Comparison of ENCODE assay signal across 12 cellular contexts in genomic region chr5:157546456-157547100, GRCh38. TPM values are rescaled to one million over a fixed set of nuclear protein-coding genes. Genes with fewer than 3 reads are reported as not detected.
DNase-seq lines count a peak whose midpoint lies in the region; TF ChIP-seq lines count a peak whose summit lies in the region.
"Had no signal": no experiment of that assay in that cellular context is flagged by ENCODE, and none has a peak within 500 bp of the region (broad histone marks: within the 10 kb centered on the region; RNA-seq: fewer than 3 reads in every experiment).

No MANE protein-coding gene starts in this region.

- H3K4me3 ChIP-seq in cardiac fibroblast (replicated peaks in 1 of 2; ENCODE audit: low read depth in 2 of 2, low read length in 2 of 2) (no peak overlapping the region), mesodermal cell (ENCODE audit: extremely low read depth, insufficient read depth, low read length, poor library complexity, severe bottlenecking) (no peak overlapping the region), uterus (no peak overlapping the region), testis (no peak overlapping the region)
- H3K4me3 ChIP-seq: pancreas, SJSA1 had no signal

- intact Hi-C loops in uterus (cut with DNase I; ENCODE audit: low total_unique reads): no loop called here
- intact Hi-C loops in testis (cut with DNase I; ENCODE audit: low total_unique reads): no loop called here
- intact Hi-C loops in CD14-positive monocyte (cut with micrococcal nuclease): no loop called here

- no peak for TF ChIP-seq CTCF in cardiac fibroblast (IDR thresholded peaks at IDR 0.05; ENCODE audit: low read depth, low read length)
- TF ChIP-seq CTCF in uterus (IDR thresholded peaks at IDR 0.05): no peak
- TF ChIP-seq CTCF in testis (IDR thresholded peaks at IDR 0.05): no peak
- TF ChIP-seq CTCF in CD14-positive monocyte (IDR thresholded peaks at IDR 0.05): no peak

- H3K4me3 Mint-ChIP-seq in activated naive CD8-positive, alpha-beta T cell: no peak overlapping the region
- H3K4me3 Mint-ChIP-seq in activated naive CD8-positive, alpha-beta T cell treated with anti-CD3 and anti-CD28 coated beads for 36 hours: no peak overlapping the region
- H3K4me3 Mint-ChIP-seq in CD14-positive monocyte: no peak overlapping the region

- H3K9me3 ChIP-seq in mesodermal cell (ENCODE audit: control insufficient read depth, low read length): no peaks in the 10 kb centered on the region
- no peaks in the 10 kb centered on the region for H3K9me3 ChIP-seq in uterus
- H3K9me3 ChIP-seq in testis: no peaks in the 10 kb centered on the region
- H3K9me3 ChIP-seq: pancreas, SJSA1 had no signal

- H3K4me1 ChIP-seq in mesodermal cell (ENCODE audit: control insufficient read depth, insufficient read depth, low read length, poor library complexity, severe bottlenecking) (peaks cover 78% of the 10 kb centered on the region), uterus (peaks cover 0 to 9% of the 10 kb centered on the region in 2 donors), testis (no peaks in the 10 kb centered on the region)
- H3K4me1 ChIP-seq: pancreas had no signal

- H3K9me3 Mint-ChIP-seq in activated naive CD8-positive, alpha-beta T cell (ENCODE audit: low read depth): no peaks in the 10 kb centered on the region
- H3K9me3 Mint-ChIP-seq in activated naive CD8-positive, alpha-beta T cell treated with anti-CD3 and anti-CD28 coated beads for 36 hours: no peaks in the 10 kb centered on the region
- peaks cover 0 to 4% (median 0%) of the 10 kb centered on the region in 7 donors for H3K9me3 Mint-ChIP-seq in CD14-positive monocyte

- TF ChIP-seq POLR2A in uterus (IDR thresholded peaks at IDR 0.05) (no peak), testis (IDR thresholded peaks at IDR 0.05) (no peak)

- WGBS in mesodermal cell (ENCODE audit: insufficient coverage in 2 of 2), 2 experiments: 80 to 84% methylated on average over 4 to 5 of the region's 6 CpGs
- 63 to 66% methylated on average over 6 of the region's 6 CpGs for WGBS in testis, 2 donors

- H3K27me3 Mint-ChIP-seq in activated naive CD8-positive, alpha-beta T cell: no peaks in the 10 kb centered on the region
- peaks cover 8% of the 10 kb centered on the region for H3K27me3 Mint-ChIP-seq in activated naive CD8-positive, alpha-beta T cell treated with anti-CD3 and anti-CD28 coated beads for 36 hours
- peaks cover 0 to 5% (median 0%) of the 10 kb centered on the region in 3 donors for H3K27me3 Mint-ChIP-seq in CD14-positive monocyte (ENCODE audit: low read depth in 3 of 3)

- H3K27ac ChIP-seq in mesodermal cell (ENCODE audit: low read depth, low read length, severe bottlenecking) (peak overlapping the region; percentile 78), uterus (peak overlapping the region; percentile 1 to 20), testis (no peak overlapping the region)
- H3K27ac ChIP-seq: pancreas had no signal

- H3K27ac Mint-ChIP-seq in activated naive CD8-positive, alpha-beta T cell: peak overlapping the region; percentile 18
- no peak overlapping the region for H3K27ac Mint-ChIP-seq in activated naive CD8-positive, alpha-beta T cell treated with anti-CD3 and anti-CD28 coated beads for 36 hours
- H3K27ac Mint-ChIP-seq in CD14-positive monocyte: peak overlapping the region in 1 of 7 donors; percentile 12

- H3K36me3 Mint-ChIP-seq in activated naive CD8-positive, alpha-beta T cell: peaks cover 2% of the 10 kb centered on the region
- no peaks in the 10 kb centered on the region for H3K36me3 Mint-ChIP-seq in activated naive CD8-positive, alpha-beta T cell treated with anti-CD3 and anti-CD28 coated beads for 36 hours
- H3K36me3 Mint-ChIP-seq in CD14-positive monocyte: peaks cover 24 to 27% of the 10 kb centered on the region in 2 donors

- no peaks in the 10 kb centered on the region for H3K27me3 ChIP-seq in uterus
- H3K27me3 ChIP-seq in testis: no peaks in the 10 kb centered on the region
- H3K27me3 ChIP-seq: pancreas, SJSA1 had no signal

- DNase-seq in activated naive CD8-positive, alpha-beta T cell treated with anti-CD3 and anti-CD28 coated beads for 36 hours: no peak
- DNase-seq in cardiac fibroblast (ENCODE audit: low read depth in 2 of 2) (peak; percentile 49 to 84), uterus (peak; percentile 56 to 66), testis (no peak), SIG-M5 (lab: John Stamatoyannopoulos, UW) (no peak), CD14-positive monocyte (ENCODE audit: low spot score) (no peak)
- DNase-seq: activated CD4-positive, alpha-beta T cell treated with anti-CD3 and anti-CD28 coated beads for 48 hours; NCI-H524 treated with DMSO at 0.1 percent for 48 hours; pancreas had no signal

- H3K4me1 Mint-ChIP-seq in activated naive CD8-positive, alpha-beta T cell (ENCODE audit: low read depth): peaks cover 35% of the 10 kb centered on the region
- H3K4me1 Mint-ChIP-seq in activated naive CD8-positive, alpha-beta T cell treated with anti-CD3 and anti-CD28 coated beads for 36 hours: peaks cover under 1% of the 10 kb centered on the region
- peaks cover 55% of the 10 kb centered on the region for H3K4me1 Mint-ChIP-seq in CD14-positive monocyte

- peaks cover 82% of the 10 kb centered on the region for H3K36me3 ChIP-seq in mesodermal cell (ENCODE audit: control insufficient read depth, insufficient read depth, low read length)
- H3K36me3 ChIP-seq in uterus: no peaks in the 10 kb centered on the region
- no peaks in the 10 kb centered on the region for H3K36me3 ChIP-seq in testis (ENCODE audit: low read depth, missing control alignments)
- H3K36me3 ChIP-seq: pancreas had no signal

RNA-seq across cellular contexts. Expression of gene ADAM19, which starts 29.0 kb away (rescaled TPM):
- total RNA-seq in activated naive CD8-positive, alpha-beta T cell treated with anti-CD3 and anti-CD28 coated beads for 36 hours: 1 to 10 TPM; 2.8 to 3.5 TPM
- polyA plus RNA-seq in mesodermal cell (2013, experiment 1 of 2): 122 TPM
- 104 TPM for polyA plus RNA-seq in mesodermal cell (2013, experiment 2 of 2)
- total RNA-seq in uterus: 10 to 100 TPM in 3 of 4 donors, 1 to 10 TPM in 1; 2.4 to 25.6 (median 15.3) TPM
- 1 to 10 TPM; 4.5 to 4.9 TPM for total RNA-seq in testis
- polyA plus RNA-seq in testis (ENCODE audit: insufficient read depth, low read depth, low replicate concordance): 3.1 TPM
- polyA plus RNA-seq in CD14-positive monocyte: 1 to 10 TPM; 3.0 to 6.2 TPM

Comparison
In these comparisons a context has a peak if more than half of its experiments do, and no peak if none do; other contexts are left out.
1. DNase-seq: peak in cardiac fibroblast (2 of 2) and uterus (2 of 2); none in activated naive CD8-positive, alpha-beta T cell treated with anti-CD3 and anti-CD28 coated beads for 36 hours (single experiment), testis (single experiment), SIG-M5 (single experiment) and CD14-positive monocyte (single experiment).
2. H3K27ac ChIP-seq: peak in mesodermal cell (single experiment) and uterus (2 of 2); none in testis (0 of 2).